Comparison of ENCODE assay signal across 1 cellular context in genomic region chr7:90984692-90985091, GRCh38.
A peak's percentile ranks its signal among the peaks of the same experiment; 100 is the strongest.
TF ChIP-seq lines count a peak whose summit lies in the region.

No MANE protein-coding gene starts in this region.

TF ChIP-seq in K562, 482 proteins besides CTCF, POLR2A, EP300 and RAD21 (continued from another document and continues in another):
- TF ChIP-seq, protein P1, sequence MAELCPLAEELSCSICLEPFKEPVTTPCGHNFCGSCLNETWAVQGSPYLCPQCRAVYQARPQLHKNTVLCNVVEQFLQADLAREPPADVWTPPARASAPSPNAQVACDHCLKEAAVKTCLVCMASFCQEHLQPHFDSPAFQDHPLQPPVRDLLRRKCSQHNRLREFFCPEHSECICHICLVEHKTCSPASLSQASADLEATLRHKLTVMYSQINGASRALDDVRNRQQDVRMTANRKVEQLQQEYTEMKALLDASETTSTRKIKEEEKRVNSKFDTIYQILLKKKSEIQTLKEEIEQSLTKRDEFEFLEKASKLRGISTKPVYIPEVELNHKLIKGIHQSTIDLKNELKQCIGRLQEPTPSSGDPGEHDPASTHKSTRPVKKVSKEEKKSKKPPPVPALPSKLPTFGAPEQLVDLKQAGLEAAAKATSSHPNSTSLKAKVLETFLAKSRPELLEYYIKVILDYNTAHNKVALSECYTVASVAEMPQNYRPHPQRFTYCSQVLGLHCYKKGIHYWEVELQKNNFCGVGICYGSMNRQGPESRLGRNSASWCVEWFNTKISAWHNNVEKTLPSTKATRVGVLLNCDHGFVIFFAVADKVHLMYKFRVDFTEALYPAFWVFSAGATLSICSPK (IDR thresholded peaks at IDR 0.05; ENCODE audit: borderline replicate concordance): no peak
- TF ChIP-seq CREB5 (CRISPR knock-in tag; IDR thresholded peaks at IDR 0.05) (no peak), MAFG (tag; conservative IDR thresholded peaks at IDR 0.05) (peak; percentile 29; the same call in 1 of the 2 replicates), RFX1 (IDR thresholded peaks at IDR 0.05) (no peak), MAFF (IDR thresholded peaks at IDR 0.05; ENCODE audit: low read length) (peak; percentile 25; the same call in 1 of the 2 replicates), HMGXB4 (CRISPR knock-in tag; IDR thresholded peaks at IDR 0.05) (no peak), NFYB (IDR thresholded peaks at IDR 0.05; ENCODE audit: extremely low read depth, insufficient read length) (no peak), MAFK (IDR thresholded peaks at IDR 0.05; ENCODE audit: low read length) (0 out of 2 replicates have a peak, but pooled peaks have one; percentile 8), ETV6 (IDR thresholded peaks at IDR 0.05; ENCODE audit: borderline replicate concordance in 1 of 2, low read depth in 2 of 2, low read length in 1 of 2) (no peak), ETV6 (CRISPR knock-in tag; IDR thresholded peaks at IDR 0.05; ENCODE audit: borderline replicate concordance) (no peak), ZC3H8 (IDR thresholded peaks at IDR 0.05) (no peak), CEBPB (tag; IDR thresholded peaks at IDR 0.05) (no peak), ZBTB40 (IDR thresholded peaks at IDR 0.05) (no peak), ZBTB40 (CRISPR knock-in tag; IDR thresholded peaks at IDR 0.05) (no peak), KDM1A (IDR thresholded peaks at IDR 0.05) (no peak), GABPB1 (CRISPR knock-in tag; IDR thresholded peaks at IDR 0.05) (no peak), TEAD4 (IDR thresholded peaks at IDR 0.05; ENCODE audit: low read length) (no peak), TEAD4 (CRISPR knock-in tag; IDR thresholded peaks at IDR 0.05; ENCODE audit: borderline replicate concordance) (no peak), GATAD2B (IDR thresholded peaks at IDR 0.05; ENCODE audit: borderline replicate concordance) (no peak), RREB1 (CRISPR knock-in tag; IDR thresholded peaks at IDR 0.05) (no peak), ZNF316 (IDR thresholded peaks at IDR 0.05) (peak; percentile 53; the same call in 1 of the 2 replicates), LEF1 (IDR thresholded peaks at IDR 0.05) (no peak), SOX6 (IDR thresholded peaks at IDR 0.05) (no peak), HNRNPLL (IDR thresholded peaks at IDR 0.05; ENCODE audit: low read depth, low read length, poor library complexity, severe bottlenecking) (no peak)
- TF ChIP-seq, protein P2, sequence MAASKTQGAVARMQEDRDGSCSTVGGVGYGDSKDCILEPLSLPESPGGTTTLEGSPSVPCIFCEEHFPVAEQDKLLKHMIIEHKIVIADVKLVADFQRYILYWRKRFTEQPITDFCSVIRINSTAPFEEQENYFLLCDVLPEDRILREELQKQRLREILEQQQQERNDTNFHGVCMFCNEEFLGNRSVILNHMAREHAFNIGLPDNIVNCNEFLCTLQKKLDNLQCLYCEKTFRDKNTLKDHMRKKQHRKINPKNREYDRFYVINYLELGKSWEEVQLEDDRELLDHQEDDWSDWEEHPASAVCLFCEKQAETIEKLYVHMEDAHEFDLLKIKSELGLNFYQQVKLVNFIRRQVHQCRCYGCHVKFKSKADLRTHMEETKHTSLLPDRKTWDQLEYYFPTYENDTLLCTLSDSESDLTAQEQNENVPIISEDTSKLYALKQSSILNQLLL (CRISPR knock-in tag; IDR thresholded peaks at IDR 0.05; ENCODE audit: borderline replicate concordance): no peak
- TF ChIP-seq, protein P3, sequence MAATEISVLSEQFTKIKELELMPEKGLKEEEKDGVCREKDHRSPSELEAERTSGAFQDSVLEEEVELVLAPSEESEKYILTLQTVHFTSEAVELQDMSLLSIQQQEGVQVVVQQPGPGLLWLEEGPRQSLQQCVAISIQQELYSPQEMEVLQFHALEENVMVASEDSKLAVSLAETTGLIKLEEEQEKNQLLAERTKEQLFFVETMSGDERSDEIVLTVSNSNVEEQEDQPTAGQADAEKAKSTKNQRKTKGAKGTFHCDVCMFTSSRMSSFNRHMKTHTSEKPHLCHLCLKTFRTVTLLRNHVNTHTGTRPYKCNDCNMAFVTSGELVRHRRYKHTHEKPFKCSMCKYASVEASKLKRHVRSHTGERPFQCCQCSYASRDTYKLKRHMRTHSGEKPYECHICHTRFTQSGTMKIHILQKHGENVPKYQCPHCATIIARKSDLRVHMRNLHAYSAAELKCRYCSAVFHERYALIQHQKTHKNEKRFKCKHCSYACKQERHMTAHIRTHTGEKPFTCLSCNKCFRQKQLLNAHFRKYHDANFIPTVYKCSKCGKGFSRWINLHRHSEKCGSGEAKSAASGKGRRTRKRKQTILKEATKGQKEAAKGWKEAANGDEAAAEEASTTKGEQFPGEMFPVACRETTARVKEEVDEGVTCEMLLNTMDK (IDR thresholded peaks at IDR 0.05; ENCODE audit: borderline replicate concordance, insufficient read depth, low read depth, low read length, poor library complexity, severe bottlenecking): no peak
- TF ChIP-seq, protein P4, sequence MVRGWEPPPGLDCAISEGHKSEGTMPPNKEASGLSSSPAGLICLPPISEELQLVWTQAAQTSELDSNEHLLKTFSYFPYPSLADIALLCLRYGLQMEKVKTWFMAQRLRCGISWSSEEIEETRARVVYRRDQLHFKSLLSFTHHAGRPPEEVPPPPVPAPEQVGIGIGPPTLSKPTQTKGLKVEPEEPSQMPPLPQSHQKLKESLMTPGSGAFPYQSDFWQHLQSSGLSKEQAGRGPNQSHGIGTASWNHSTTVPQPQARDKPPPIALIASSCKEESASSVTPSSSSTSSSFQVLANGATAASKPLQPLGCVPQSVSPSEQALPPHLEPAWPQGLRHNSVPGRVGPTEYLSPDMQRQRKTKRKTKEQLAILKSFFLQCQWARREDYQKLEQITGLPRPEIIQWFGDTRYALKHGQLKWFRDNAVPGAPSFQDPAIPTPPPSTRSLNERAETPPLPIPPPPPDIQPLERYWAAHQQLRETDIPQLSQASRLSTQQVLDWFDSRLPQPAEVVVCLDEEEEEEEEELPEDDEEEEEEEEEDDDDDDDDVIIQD (CRISPR knock-in tag; IDR thresholded peaks at IDR 0.05): no peak
- TF ChIP-seq, protein P5, sequence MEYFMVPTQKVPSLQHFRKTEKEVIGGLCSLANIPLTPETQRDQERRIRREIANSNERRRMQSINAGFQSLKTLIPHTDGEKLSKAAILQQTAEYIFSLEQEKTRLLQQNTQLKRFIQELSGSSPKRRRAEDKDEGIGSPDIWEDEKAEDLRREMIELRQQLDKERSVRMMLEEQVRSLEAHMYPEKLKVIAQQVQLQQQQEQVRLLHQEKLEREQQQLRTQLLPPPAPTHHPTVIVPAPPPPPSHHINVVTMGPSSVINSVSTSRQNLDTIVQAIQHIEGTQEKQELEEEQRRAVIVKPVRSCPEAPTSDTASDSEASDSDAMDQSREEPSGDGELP (CRISPR knock-in tag; IDR thresholded peaks at IDR 0.05; ENCODE audit: borderline replicate concordance): no peak
